In the genomic region with DNA sequence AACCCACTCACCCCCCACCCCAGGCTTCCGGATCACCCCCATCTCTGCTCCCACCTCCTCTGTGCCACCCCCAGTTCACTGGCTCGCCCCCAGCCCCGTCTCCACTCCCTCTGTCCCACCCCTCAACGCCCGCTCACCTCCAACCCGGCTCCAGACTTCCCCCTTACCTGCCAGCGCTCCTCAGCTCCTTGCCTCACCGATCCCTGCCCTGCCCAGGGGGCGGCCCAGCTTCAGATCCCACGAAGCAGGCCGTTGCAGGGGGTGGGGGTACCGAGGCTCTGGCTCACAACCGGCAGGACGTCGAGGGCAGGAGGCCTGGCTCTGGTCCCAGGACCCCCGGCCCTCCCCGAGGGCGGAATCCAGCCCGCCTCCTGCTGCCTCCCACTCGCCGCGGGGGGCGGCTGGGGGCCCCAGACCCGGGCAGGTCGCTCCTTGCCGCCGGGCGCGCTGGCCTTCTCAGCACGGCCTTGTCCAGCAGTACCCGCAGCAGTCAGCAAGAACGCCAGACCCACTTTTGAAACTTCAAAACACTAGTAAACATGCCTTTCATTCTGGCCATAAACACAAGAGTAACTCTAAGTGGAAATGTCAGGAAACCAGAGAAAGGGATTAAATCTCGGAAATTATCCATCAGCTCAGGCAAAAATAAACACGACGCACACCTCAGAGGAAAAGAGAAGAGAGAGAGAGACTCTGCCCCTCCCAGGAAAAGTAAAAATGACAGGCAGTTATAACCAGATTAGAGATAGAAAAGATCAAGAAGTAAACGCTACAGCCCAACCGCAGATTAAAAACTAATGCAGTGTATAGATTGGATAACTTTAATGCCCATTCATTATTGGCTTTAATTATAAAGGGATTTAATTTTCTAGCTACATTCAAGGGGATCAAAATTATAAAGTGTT, we compare ENCODE assay signal across 2 cellular contexts.
TF ChIP-seq lines count a peak whose summit lies in the region.

No MANE protein-coding gene starts in this region.

TF ChIP-seq in HEK293, 187 proteins besides CTCF, POLR2A, EP300 and RAD21 (continued from another document and continues in another):
- TF ChIP-seq PATZ1 (tag by site-specific recombination; IDR thresholded peaks at IDR 0.05) = peak; percentile 51
- no peak for TF ChIP-seq ZBTB7A (tag by site-specific recombination; IDR thresholded peaks at IDR 0.05; ENCODE audit: low read depth)
- TF ChIP-seq ZNF354C (tag by site-specific recombination; IDR thresholded peaks at IDR 0.05; ENCODE audit: borderline replicate concordance, low read depth) = no peak
- no peak for TF ChIP-seq ZNF19 (tag by site-specific recombination; IDR thresholded peaks at IDR 0.05; ENCODE audit: low read depth)
- TF ChIP-seq PBX3 (CRISPR knock-in tag; IDR thresholded peaks at IDR 0.05) = no peak
- peak; percentile 86; the same call in 1 of the 2 replicates for TF ChIP-seq ZBTB17 (tag by site-specific recombination; IDR thresholded peaks at IDR 0.05)
- TF ChIP-seq ZFP41 (tag by site-specific recombination; IDR thresholded peaks at IDR 0.05; ENCODE audit: borderline replicate concordance) = no peak
- no peak for TF ChIP-seq IKZF3 (tag by site-specific recombination; IDR thresholded peaks at IDR 0.05)
- no peak for TF ChIP-seq ZNF146 (tag by site-specific recombination; IDR thresholded peaks at IDR 0.05)
- no peak for TF ChIP-seq ZNF362 (tag by site-specific recombination; IDR thresholded peaks at IDR 0.05)
- TF ChIP-seq, protein P1, sequence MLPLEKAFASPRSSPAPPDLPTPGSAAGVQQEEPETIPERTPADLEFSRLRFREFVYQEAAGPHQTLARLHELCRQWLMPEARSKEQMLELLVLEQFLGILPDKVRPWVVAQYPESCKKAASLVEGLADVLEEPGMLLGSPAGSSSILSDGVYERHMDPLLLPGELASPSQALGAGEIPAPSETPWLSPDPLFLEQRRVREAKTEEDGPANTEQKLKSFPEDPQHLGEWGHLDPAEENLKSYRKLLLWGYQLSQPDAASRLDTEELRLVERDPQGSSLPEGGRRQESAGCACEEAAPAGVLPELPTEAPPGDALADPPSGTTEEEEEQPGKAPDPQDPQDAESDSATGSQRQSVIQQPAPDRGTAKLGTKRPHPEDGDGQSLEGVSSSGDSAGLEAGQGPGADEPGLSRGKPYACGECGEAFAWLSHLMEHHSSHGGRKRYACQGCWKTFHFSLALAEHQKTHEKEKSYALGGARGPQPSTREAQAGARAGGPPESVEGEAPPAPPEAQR (tag by site-specific recombination; IDR thresholded peaks at IDR 0.05) = no peak
- no peak for TF ChIP-seq SCRT2 (tag by site-specific recombination; IDR thresholded peaks at IDR 0.05)
- TF ChIP-seq GLIS2 (tag by site-specific recombination; IDR thresholded peaks at IDR 0.05) = peak; percentile 96
- no peak for TF ChIP-seq HOXD13 (CRISPR knock-in tag; IDR thresholded peaks at IDR 0.05; ENCODE audit: borderline replicate concordance)
- TF ChIP-seq FEZF1 (tag by site-specific recombination; IDR thresholded peaks at IDR 0.05) = peak; percentile 38
- 0 out of 2 replicates have a peak, but pooled peaks have one; percentile 21 for TF ChIP-seq ZNF18 (tag by site-specific recombination; IDR thresholded peaks at IDR 0.05)

TF ChIP-seq in WTC11, 78 proteins besides CTCF, POLR2A, EP300 and RAD21 (continued from another document):
- TF ChIP-seq, protein P2, sequence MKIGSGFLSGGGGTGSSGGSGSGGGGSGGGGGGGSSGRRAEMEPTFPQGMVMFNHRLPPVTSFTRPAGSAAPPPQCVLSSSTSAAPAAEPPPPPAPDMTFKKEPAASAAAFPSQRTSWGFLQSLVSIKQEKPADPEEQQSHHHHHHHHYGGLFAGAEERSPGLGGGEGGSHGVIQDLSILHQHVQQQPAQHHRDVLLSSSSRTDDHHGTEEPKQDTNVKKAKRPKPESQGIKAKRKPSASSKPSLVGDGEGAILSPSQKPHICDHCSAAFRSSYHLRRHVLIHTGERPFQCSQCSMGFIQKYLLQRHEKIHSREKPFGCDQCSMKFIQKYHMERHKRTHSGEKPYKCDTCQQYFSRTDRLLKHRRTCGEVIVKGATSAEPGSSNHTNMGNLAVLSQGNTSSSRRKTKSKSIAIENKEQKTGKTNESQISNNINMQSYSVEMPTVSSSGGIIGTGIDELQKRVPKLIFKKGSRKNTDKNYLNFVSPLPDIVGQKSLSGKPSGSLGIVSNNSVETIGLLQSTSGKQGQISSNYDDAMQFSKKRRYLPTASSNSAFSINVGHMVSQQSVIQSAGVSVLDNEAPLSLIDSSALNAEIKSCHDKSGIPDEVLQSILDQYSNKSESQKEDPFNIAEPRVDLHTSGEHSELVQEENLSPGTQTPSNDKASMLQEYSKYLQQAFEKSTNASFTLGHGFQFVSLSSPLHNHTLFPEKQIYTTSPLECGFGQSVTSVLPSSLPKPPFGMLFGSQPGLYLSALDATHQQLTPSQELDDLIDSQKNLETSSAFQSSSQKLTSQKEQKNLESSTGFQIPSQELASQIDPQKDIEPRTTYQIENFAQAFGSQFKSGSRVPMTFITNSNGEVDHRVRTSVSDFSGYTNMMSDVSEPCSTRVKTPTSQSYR (CRISPR knock-in tag; IDR thresholded peaks at IDR 0.05) = no peak
- TF ChIP-seq TP53 (CRISPR knock-in tag; IDR thresholded peaks at IDR 0.05) (no peak), FOXP4 (CRISPR knock-in tag; IDR thresholded peaks at IDR 0.05) (no peak), FOXP1 (CRISPR knock-in tag; IDR thresholded peaks at IDR 0.05; ENCODE audit: borderline replicate concordance) (no peak), ZNF219 (CRISPR knock-in tag; IDR thresholded peaks at IDR 0.05; ENCODE audit: borderline replicate concordance) (no peak), ZNF532 (CRISPR knock-in tag; IDR thresholded peaks at IDR 0.05; ENCODE audit: borderline replicate concordance) (no peak)
